In genomic region chr18:27585602-27586173, GRCh38 we compare ENCODE assay signal across 34 cellular contexts.
A peak's percentile ranks its signal among the peaks of the same experiment; 100 is the strongest.
DNase-seq lines count a peak whose midpoint lies in the region; ATAC-seq, FAIRE-seq and TF ChIP-seq lines count a peak whose summit lies in the region.
"Had no signal": no experiment of that assay in that cellular context is flagged by ENCODE, and none has a peak within 500 bp of the region (broad histone marks: within the 10 kb centered on the region; RNA-seq: fewer than 3 reads in every experiment).

No MANE protein-coding gene starts in this region.

- peak; percentile 88 for ATAC-seq in HepG2
- ATAC-seq in gastrocnemius medialis: peak; percentile 41 to 50
- ATAC-seq in HG03457 (IDR thresholded peaks at IDR 0.05; ENCODE audit: unreplicated experiment): no peak
- ATAC-seq in activated CD4-positive, alpha-beta T cell treated with anti-CD3 and anti-CD28 coated beads for 36 hours: no peak
- ATAC-seq: CD8-positive, alpha-beta T cell; left ventricle myocardium superior; T-cell had no signal

- H3K27me3 Mint-ChIP-seq in Caco-2 (ENCODE audit: insufficient read depth, unreplicated experiment): no peaks in the 10 kb centered on the region
- peaks cover 0 to 2% (median 0%) of the 10 kb centered on the region in 3 donors for H3K27me3 Mint-ChIP-seq in CD14-positive monocyte (ENCODE audit: low read depth in 3 of 3)
- H3K27me3 Mint-ChIP-seq in activated CD4-positive, alpha-beta T cell treated with anti-CD3 and anti-CD28 coated beads for 36 hours: no peaks in the 10 kb centered on the region
- H3K27me3 Mint-ChIP-seq: activated B cell treated with CpG ODN at 0.5 μM for 24 hours; activated naive CD8-positive, alpha-beta T cell treated with anti-CD3 and anti-CD28 coated beads, Interleukin-2, amount 10 ng/mL, durations not matched to agents 7 days and 5 days; B cell; naive B cell; T-cell had no signal

- H3K27ac Mint-ChIP-seq in Caco-2 (ENCODE audit: unreplicated experiment) (no peak overlapping the region), CD14-positive monocyte (no peak overlapping the region)
- H3K27ac Mint-ChIP-seq in activated CD4-positive, alpha-beta T cell treated with anti-CD3 and anti-CD28 coated beads for 36 hours: no peak overlapping the region
- H3K27ac Mint-ChIP-seq: activated B cell treated with CpG ODN at 0.5 μM for 24 hours; activated naive CD8-positive, alpha-beta T cell treated with anti-CD3 and anti-CD28 coated beads, Interleukin-2, amount 10 ng/mL, durations not matched to agents 7 days and 5 days; B cell; CD8-positive, alpha-beta T cell; mesothelial cell of epicardium; naive B cell; T-cell had no signal

- CTCF ChIA-PET in Caco-2 (lab: Charles Lee): no interaction called here
- CTCF ChIA-PET in HepG2 (lab: Yijun Ruan, JAX; ENCODE audit: low intra/inter-chr PET ratio, low total read pairs): no interaction called here
- CTCF ChIA-PET in activated CD4-positive, alpha-beta T cell treated with anti-CD3 and anti-CD28 coated beads for 36 hours (lab: Charles Lee): interaction anchor here (0.7 kb wide), 1 partner anchor 64 kb away, joined by 3 read pairs; no protein-coding TSS in a partner anchor

- no peaks in the 10 kb centered on the region for H3K36me3 ChIP-seq in Caco-2 (ENCODE audit: control insufficient read depth, insufficient read depth, low read length)
- no peaks in the 10 kb centered on the region for H3K36me3 ChIP-seq in HepG2 (replicated peaks in 1 of 2; ENCODE audit: control insufficient read depth in 1 of 2, insufficient read depth in 2 of 2, low read length in 2 of 2)
- H3K36me3 ChIP-seq in gastrocnemius medialis: no peaks in the 10 kb centered on the region
- H3K36me3 ChIP-seq: cardiac muscle cell, uterus had no signal

- H3K9me3 ChIP-seq in Caco-2: no peaks in the 10 kb centered on the region
- H3K9me3 ChIP-seq in HepG2 (ENCODE audit: low read length): peaks cover 18% of the 10 kb centered on the region
- H3K9me3 ChIP-seq in gastrocnemius medialis: peaks cover 0 to 7% (median 0%) of the 10 kb centered on the region in 3 donors
- H3K9me3 ChIP-seq: uterus had no signal

- H3K9me3 Mint-ChIP-seq in Caco-2 (ENCODE audit: unreplicated experiment) (no peaks in the 10 kb centered on the region), CD14-positive monocyte (peaks cover 0 to 8% (median 4%) of the 10 kb centered on the region in 7 donors)
- H3K9me3 Mint-ChIP-seq in activated CD4-positive, alpha-beta T cell treated with anti-CD3 and anti-CD28 coated beads for 36 hours (ENCODE audit: low read depth): peaks cover 5% of the 10 kb centered on the region

- no peaks in the 10 kb centered on the region for H3K79me2 ChIP-seq in HepG2 (ENCODE audit: insufficient read depth, low read length)

- TF ChIP-seq POLR2A in HepG2 (IDR thresholded peaks at IDR 0.05; ENCODE audit: insufficient read depth in 1 of 2, low read depth in 2 of 2, low read length in 2 of 2) (no peak), gastrocnemius medialis (IDR thresholded peaks at IDR 0.05) (no peak)

- 1% methylated on average over 10 of the region's 10 CpGs for WGBS in HepG2 (ENCODE audit: low lambda C conversion rate)

- intact Hi-C loops in Caco-2 (cut with micrococcal nuclease; ENCODE audit: unreplicated experiment): no loop called here
- intact Hi-C loops in HepG2 (cut with micrococcal nuclease; ENCODE audit: unreplicated experiment): no loop called here
- intact Hi-C loops in gastrocnemius medialis (cut with DNase I; ENCODE audit: low total_unique reads): no loop called here
- intact Hi-C loops in CD14-positive monocyte (cut with micrococcal nuclease): no loop called here
- intact Hi-C loops in activated CD4-positive, alpha-beta T cell treated with anti-CD3 and anti-CD28 coated beads for 36 hours (cut with DNase I, micrococcal nuclease): no loop called here

- H3K4me3 Mint-ChIP-seq in Caco-2 (ENCODE audit: unreplicated experiment): no peak overlapping the region
- no peak overlapping the region for H3K4me3 Mint-ChIP-seq in CD14-positive monocyte
- no peak overlapping the region for H3K4me3 Mint-ChIP-seq in activated CD4-positive, alpha-beta T cell treated with anti-CD3 and anti-CD28 coated beads for 36 hours
- H3K4me3 Mint-ChIP-seq: activated B cell treated with CpG ODN at 0.5 μM for 24 hours; activated naive CD8-positive, alpha-beta T cell treated with anti-CD3 and anti-CD28 coated beads, Interleukin-2, amount 10 ng/mL, durations not matched to agents 7 days and 5 days; B cell; CD8-positive, alpha-beta T cell; mesothelial cell of epicardium; naive B cell; T-cell had no signal

- no peaks in the 10 kb centered on the region for H3K4me1 Mint-ChIP-seq in Caco-2 (ENCODE audit: low read depth, unreplicated experiment)
- no peaks in the 10 kb centered on the region for H3K4me1 Mint-ChIP-seq in CD14-positive monocyte
- no peaks in the 10 kb centered on the region for H3K4me1 Mint-ChIP-seq in activated CD4-positive, alpha-beta T cell treated with anti-CD3 and anti-CD28 coated beads for 36 hours
- H3K4me1 Mint-ChIP-seq: activated B cell treated with CpG ODN at 0.5 μM for 24 hours; activated naive CD8-positive, alpha-beta T cell treated with anti-CD3 and anti-CD28 coated beads, Interleukin-2, amount 10 ng/mL, durations not matched to agents 7 days and 5 days; B cell; mesothelial cell of epicardium; naive B cell; T-cell had no signal

- TF ChIP-seq EP300 in HepG2 (IDR thresholded peaks at IDR 0.05; ENCODE audit: low read depth in 2 of 2, low read length in 2 of 2) (peak in 1 of 2 experiments; percentile 5; a peak in 1 of 4 replicates), HepG2 (CRISPR knock-in tag; IDR thresholded peaks at IDR 0.05; ENCODE audit: borderline replicate concordance) (no peak)

- H3K36me3 Mint-ChIP-seq in Caco-2 (ENCODE audit: insufficient read depth, unreplicated experiment): no peaks in the 10 kb centered on the region
- no peaks in the 10 kb centered on the region for H3K36me3 Mint-ChIP-seq in CD14-positive monocyte
- no peaks in the 10 kb centered on the region for H3K36me3 Mint-ChIP-seq in activated CD4-positive, alpha-beta T cell treated with anti-CD3 and anti-CD28 coated beads for 36 hours (ENCODE audit: low read depth)
- H3K36me3 Mint-ChIP-seq: activated naive CD8-positive, alpha-beta T cell treated with anti-CD3 and anti-CD28 coated beads, Interleukin-2, amount 10 ng/mL, durations not matched to agents 7 days and 5 days; CD8-positive, alpha-beta T cell; naive B cell; T-cell had no signal

- BruUV-seq in Caco-2 (replicated peaks; lab: Mats Ljungman, UMichigan) (no TSS peak), HepG2 (replicated peaks; lab: Mats Ljungman, UMichigan) (no TSS peak)

- no peak overlapping the region for H3K27ac ChIP-seq in HepG2 (ENCODE audit: extremely low read length, insufficient read depth, low read length)
- peak overlapping the region; percentile 27 to 70 (median 44) for H3K27ac ChIP-seq in gastrocnemius medialis
- H3K27ac ChIP-seq: cardiac muscle cell, KMS-11, uterus had no signal

- no peak overlapping the region for H2AFZ ChIP-seq in HepG2 (ENCODE audit: low read length)

- no peak overlapping the region for H3K9ac ChIP-seq in HepG2 (ENCODE audit: insufficient read depth, low read depth, low read length)
- H3K9ac ChIP-seq: KMS-11 had no signal

- in situ Hi-C loops in HepG2 (cut with HindIII; ENCODE audit: extremely low pct_ligation_motif_present, low pct_unique_long_range_greater_than_20kb): no loop called here
- in situ Hi-C loops in gastrocnemius medialis (cut with MboI; ENCODE audit: low sequenced_read_pairs in 4 of 4): loop anchor here in 2 of 4 donors (25.0 kb wide), 1 partner anchor 773 kb away; no protein-coding TSS in a partner anchor

- no peak for TF ChIP-seq CTCF in Caco-2 (IDR thresholded peaks at IDR 0.05; ENCODE audit: insufficient read depth in 1 of 2, low read depth in 1 of 2, low read length in 1 of 2, severe bottlenecking in 1 of 2, unreplicated experiment in 1 of 2)
- TF ChIP-seq CTCF in HepG2 (CRISPR knock-in tag; IDR thresholded peaks at IDR 0.05): no peak
- TF ChIP-seq CTCF in gastrocnemius medialis (IDR thresholded peaks at IDR 0.05 in 4 of 5, conservative IDR thresholded peaks at IDR 0.05 in 1 of 5): no peak
- TF ChIP-seq CTCF in CD14-positive monocyte (IDR thresholded peaks at IDR 0.05): no peak

- no peaks in the 10 kb centered on the region for H3K4me1 ChIP-seq in Caco-2
- H3K4me1 ChIP-seq in HepG2 (ENCODE audit: insufficient read depth, low read length): peaks cover 12% of the 10 kb centered on the region
- H3K4me1 ChIP-seq in gastrocnemius medialis: peaks cover 13 to 18% of the 10 kb centered on the region in 2 donors
- H3K4me1 ChIP-seq: uterus had no signal

- POLR2A ChIA-PET in Caco-2 (lab: Charles Lee) (no interaction called here), HepG2 (lab: Yijun Ruan, JAX) (no interaction called here)
- POLR2A ChIA-PET in activated CD4-positive, alpha-beta T cell treated with anti-CD3 and anti-CD28 coated beads for 36 hours (lab: Charles Lee): no interaction called here

- peak overlapping the region; percentile 61 for H3K4me2 ChIP-seq in HepG2 (ENCODE audit: low read depth, low read length)
- H3K4me2 ChIP-seq: KMS-11 had no signal

- H3K4me3 ChIP-seq in Caco-2 (ENCODE audit: low read depth, low read length): no peak overlapping the region
- no peak overlapping the region for H3K4me3 ChIP-seq in HepG2 (replicated peaks in 1 of 3; ENCODE audit: insufficient read depth in 1 of 3, low read depth in 2 of 3, low read length in 3 of 3)
- peak overlapping the region in 3 of 4 donors; percentile 6 to 29 (median 13) for H3K4me3 ChIP-seq in gastrocnemius medialis
- H3K4me3 ChIP-seq: cardiac muscle cell, uterus had no signal

- no peaks in the 10 kb centered on the region for H4K20me1 ChIP-seq in HepG2 (ENCODE audit: insufficient read depth, low read length)

- FAIRE-seq in HepG2 (lab: Jason Lieb, UNC): peak; percentile 21
- FAIRE-seq: astrocyte, GM12891, H54 had no signal

- no peak for TF ChIP-seq RAD21 in HepG2 (CRISPR knock-in tag; IDR thresholded peaks at IDR 0.05)

- H3K27me3 ChIP-seq in Caco-2 (replicated peaks; ENCODE audit: control insufficient read depth, insufficient read depth, low read length) (no peaks in the 10 kb centered on the region), HepG2 (ENCODE audit: control insufficient read depth in 1 of 2, insufficient read depth in 2 of 2, low read length in 2 of 2) (no peaks in the 10 kb centered on the region), gastrocnemius medialis (no peaks in the 10 kb centered on the region)
- H3K27me3 ChIP-seq: cardiac muscle cell, uterus had no signal

- peak; percentile 27 to 55 for DNase-seq in Caco-2
- peak; percentile 37 for DNase-seq in NCI-H69 (lab: John Stamatoyannopoulos, UW)
- peak; percentile 63 for DNase-seq in HepG2 (ENCODE audit: low spot score)
- no peak for DNase-seq in gastrocnemius medialis
- DNase-seq in CD14-positive monocyte (ENCODE audit: low spot score): no peak
- DNase-seq in cerebellar cortex (ENCODE audit: low spot score): no peak
- DNase-seq in activated CD4-positive, alpha-beta T cell treated with anti-CD3 and anti-CD28 coated beads for 36 hours: no peak
- DNase-seq: ACHN; activated B cell treated with CpG ODN at 0.5 μM for 24 hours; activated CD4-positive, alpha-beta T cell treated with anti-CD3 and anti-CD28 coated beads, Interleukin-2, amount 50 U/mL, for 1 hour; activated gamma-delta T cell treated with Interleukin-2 at 50 U/mL for 16 hours; activated naive CD8-positive, alpha-beta T cell treated with anti-CD3 and anti-CD28 coated beads, Interleukin-2, amount 10 ng/mL, durations not matched to agents 7 days and 5 days; activated T-cell treated with anti-CD3 and anti-CD28 coated beads, Interleukin-2, amount 50 U/mL, for 1 hour; CD8-positive, alpha-beta T cell; cortex of kidney; DMS 273 treated with DMSO at 0.1 percent for 48 hours; effector memory CD4-positive, alpha-beta T cell; left ventricle myocardium superior; MM.1S; naive B cell; NCI-H2081; NCI-H345; nucleus accumbens; stimulated activated naive CD4-positive, alpha-beta T cell; T-cell; uterus had no signal

Comparison
In these comparisons a context has a peak if more than half of its experiments do, and no peak if none do; other contexts are left out.
1. DNase-seq: peak in Caco-2 (2 of 2), NCI-H69 (single experiment) and HepG2 (single experiment); none in gastrocnemius medialis (0 of 2), CD14-positive monocyte (single experiment), cerebellar cortex (single experiment) and activated CD4-positive, alpha-beta T cell treated with anti-CD3 and anti-CD28 coated beads for 36 hours (single experiment).
2. H3K4me3 ChIP-seq: peak in gastrocnemius medialis (3 of 4); none in Caco-2 (single experiment) and HepG2 (0 of 3).
3. ATAC-seq: peak in HepG2 (single experiment) and gastrocnemius medialis (2 of 2); none in HG03457 (single experiment) and activated CD4-positive, alpha-beta T cell treated with anti-CD3 and anti-CD28 coated beads for 36 hours (single experiment).